15 cellular contexts compared by ENCODE assay signal in genomic region chr13:110105136-110105535, GRCh38.
"Had no signal": no experiment of that assay in that cellular context is flagged by ENCODE, and none has a peak within 500 bp of the region (broad histone marks: within the 10 kb centered on the region; RNA-seq: fewer than 3 reads in every experiment).

No MANE protein-coding gene starts in this region.

- H3K4me1 ChIP-seq: colonic mucosa had no signal

- DNase-seq: caudate nucleus; colonic mucosa; dermis blood vessel endothelial cell; foreskin melanocyte; head of caudate nucleus; hippocampal formation; mesendoderm; naive thymus-derived CD4-positive, alpha-beta T cell; nephron progenitor cell; psoas muscle; stimulated activated CD4-positive, alpha-beta T cell treated with anti-CD3 and anti-CD28 coated beads, Interleukin-2, amount 100 ng/mL, for 48 hours; stimulated activated naive CD4-positive, alpha-beta T cell treated with Interleukin-2 at 50 U/mL for 16 hours had no signal

- H3K9me3 ChIP-seq: colonic mucosa had no signal

- H3K36me3 ChIP-seq: colonic mucosa, upper lobe of left lung had no signal

- ATAC-seq: left lobe of liver; naive thymus-derived CD4-positive, alpha-beta T cell; psoas muscle had no signal

- H3K27ac ChIP-seq: colonic mucosa, psoas muscle, upper lobe of left lung had no signal

- H3K4me3 ChIP-seq: colonic mucosa, psoas muscle, smooth muscle cell, upper lobe of left lung had no signal

- H3K27me3 ChIP-seq: colonic mucosa, upper lobe of left lung had no signal
